Comparison of ENCODE assay signal across 8 cellular contexts in the genomic region with DNA sequence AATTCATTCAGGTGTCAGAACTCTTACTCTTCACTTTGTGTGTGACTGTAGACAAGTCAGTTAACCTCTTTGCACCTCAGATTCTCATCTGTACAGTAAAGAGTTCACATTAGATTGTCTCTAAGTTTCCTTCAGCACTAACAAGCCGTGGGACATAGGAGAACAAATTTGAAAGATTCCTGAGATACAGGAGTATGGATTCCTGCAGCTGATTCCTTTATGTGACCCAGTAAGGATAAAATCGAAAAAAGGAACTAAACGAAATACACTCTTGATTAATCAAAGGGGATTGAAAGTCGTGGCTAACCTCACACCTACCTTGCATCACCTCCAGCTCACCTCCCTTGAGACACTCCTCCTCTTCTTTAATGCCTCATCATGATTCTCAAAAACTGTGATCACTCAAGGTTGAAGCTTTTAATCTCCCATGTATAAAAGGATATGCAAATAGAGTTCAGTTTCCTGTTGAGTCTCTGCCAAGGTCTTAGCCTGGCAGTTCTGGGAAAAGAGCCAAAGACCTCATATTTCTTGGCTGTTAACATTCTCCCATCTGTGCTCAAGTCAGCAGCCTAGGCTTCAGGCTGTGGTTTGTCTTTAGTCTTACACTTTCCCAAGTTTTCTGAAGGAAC.
DNase-seq lines count a peak whose midpoint lies in the region; ATAC-seq and TF ChIP-seq lines count a peak whose summit lies in the region.

No MANE protein-coding gene starts in this region.

- no peaks in the 10 kb centered on the region for H3K27me3 ChIP-seq in tibial artery

- H3K4me3 ChIP-seq in tibial artery: no peak overlapping the region

- DNase-seq in Caki2 (ENCODE audit: low read depth) (peak; percentile 96), LoVo (ENCODE audit: low spot score) (peak; percentile 90), iPS-NIHi11 (ENCODE audit: low spot score) (peak; percentile 46), tibial artery (peak; percentile 48 to 67), 8988T (no peak)

- in situ Hi-C loops in Caki2 (cut with HindIII; ENCODE audit: low pct_unique_long_range_greater_than_20kb, low sequenced_read_pairs): no loop called here

- H3K27ac ChIP-seq in VCaP (peak overlapping the region; percentile 95), tibial artery (no peak overlapping the region)

- TF ChIP-seq CTCF in VCaP (conservative IDR thresholded peaks at IDR 0.05) (no peak), tibial artery (IDR thresholded peaks at IDR 0.05) (no peak)

- H3K4me1 ChIP-seq in tibial artery: peaks cover 0 to 47% (median 35%) of the 10 kb centered on the region in 4 donors

- no peaks in the 10 kb centered on the region for H3K9me3 ChIP-seq in tibial artery

- ATAC-seq in GM18517 (IDR thresholded peaks at IDR 0.05; ENCODE audit: unreplicated experiment): no peak
- no peak for ATAC-seq in activated CD4-positive, CD25-positive, alpha-beta regulatory T cell treated with anti-CD3 and anti-CD28 coated beads, Interleukin-2, amount 50 U/mL, for 24 hours

- intact Hi-C loops in tibial artery (cut with DNase I; ENCODE audit: low total_unique reads): no loop called here

- no peaks in the 10 kb centered on the region for H3K36me3 ChIP-seq in tibial artery
